Comparison of ENCODE assay signal across 22 cellular contexts in the genomic region with DNA sequence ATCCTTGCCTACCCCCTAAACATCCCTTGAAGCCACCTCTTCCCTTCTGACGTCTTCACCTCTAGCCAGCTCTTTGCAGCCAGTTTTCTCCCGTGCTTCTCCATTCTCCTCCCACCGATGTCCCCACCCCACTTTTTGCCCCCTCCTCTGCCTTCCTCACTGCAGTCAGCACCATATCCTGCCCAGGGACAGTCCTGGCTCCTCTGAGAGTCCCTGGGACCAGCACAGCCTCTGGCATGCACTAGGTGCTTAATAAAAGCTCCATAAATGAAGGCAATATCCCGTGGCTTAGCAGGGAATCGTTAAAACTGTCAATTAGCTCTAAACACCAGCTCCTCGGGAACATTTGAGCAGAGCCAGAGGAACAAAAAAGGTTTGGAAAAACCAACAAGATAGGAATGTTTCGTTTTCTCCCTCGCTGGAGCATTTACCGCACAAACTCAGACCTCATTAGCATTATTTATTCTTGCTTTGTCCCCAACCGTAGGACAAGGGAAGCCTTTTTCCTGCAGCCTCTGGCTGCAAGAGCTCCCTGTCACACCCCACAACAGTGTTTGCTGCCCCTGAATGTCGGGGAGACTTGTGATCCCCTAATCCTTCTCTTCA. TPM values are rescaled to one million over a fixed set of nuclear protein-coding genes. Genes with fewer than 3 reads are reported as not detected.
DNase-seq lines count a peak whose midpoint lies in the region; ATAC-seq and TF ChIP-seq lines count a peak whose summit lies in the region.
"Had no signal": no experiment of that assay in that cellular context is flagged by ENCODE, and none has a peak within 500 bp of the region (broad histone marks: within the 10 kb centered on the region; RNA-seq: fewer than 3 reads in every experiment).

No MANE protein-coding gene starts in this region.

- H3F3A ChIP-seq in GM23338 (replicated peaks; ENCODE audit: low read depth): no peaks in the 10 kb centered on the region

- no peaks in the 10 kb centered on the region for H3K9me3 Mint-ChIP-seq in GM23338
- H3K9me3 Mint-ChIP-seq in progenitor cell of endocrine pancreas (ENCODE audit: low read depth): no peaks in the 10 kb centered on the region
- H3K9me3 Mint-ChIP-seq: CD4-positive, alpha-beta T cell had no signal

- H3K4me3 ChIP-seq in GM23338 (no peak overlapping the region), hepatocyte (no peak overlapping the region)

- ATAC-seq in GM23338 (peak; percentile 21), HG02678 (IDR thresholded peaks at IDR 0.05; ENCODE audit: unreplicated experiment) (no peak), GM21526 (IDR thresholded peaks at IDR 0.05; ENCODE audit: low FRiP score, unreplicated experiment) (no peak)
- ATAC-seq: HCT116 had no signal

- peaks cover 38% of the 10 kb centered on the region for H3K4me1 Mint-ChIP-seq in GM23338
- peaks cover 8% of the 10 kb centered on the region for H3K4me1 Mint-ChIP-seq in progenitor cell of endocrine pancreas (ENCODE audit: low read depth)

- peaks cover 7% of the 10 kb centered on the region for H3K27me3 Mint-ChIP-seq in GM23338 (ENCODE audit: insufficient read depth, low read depth, poor library complexity)
- H3K27me3 Mint-ChIP-seq in progenitor cell of endocrine pancreas: peaks cover 37% of the 10 kb centered on the region

- H4K20me1 ChIP-seq in GM23338 (replicated peaks; ENCODE audit: insufficient read depth) (no peaks in the 10 kb centered on the region), hepatocyte (ENCODE audit: insufficient read depth, poor library complexity, severe bottlenecking) (no peaks in the 10 kb centered on the region)

- H3K27ac ChIP-seq in GM23338 (ENCODE audit: low read depth) (peak overlapping the region; percentile 80), hepatocyte (peak overlapping the region; percentile 40)
- H3K27ac ChIP-seq: 22Rv1, HL-60 had no signal

- H3K4me1 ChIP-seq in GM23338 (ENCODE audit: insufficient read depth) (peaks cover 21% of the 10 kb centered on the region), hepatocyte (ENCODE audit: insufficient read depth) (peaks cover 10% of the 10 kb centered on the region)
- H3K4me1 ChIP-seq: BE2C had no signal

- DNase-seq in GM23338 (ENCODE audit: low spot score) (peak; percentile 65), astrocyte of the hippocampus (ENCODE audit: low read depth, low spot score) (peak; percentile 67), hepatocyte (ENCODE audit: low spot score) (no peak), progenitor cell of endocrine pancreas (ENCODE audit: low spot score, unreplicated experiment) (no peak), T-helper 2 cell (no peak)
- no peak for DNase-seq in activated effector memory CD4-positive, alpha-beta T cell treated with Interleukin-2 at 50 U/mL for 16 hours
- DNase-seq: BE2C; Calu3; CD4-positive, alpha-beta T cell; DMS53; KG1; NCI-H1436; NCI-H2029; NCI-H2171; NCI-H748 treated with DMSO at 0.1 percent for 48 hours; RPMI8226 had no signal

- TF ChIP-seq CTCF in GM23338 (conservative IDR thresholded peaks at IDR 0.05; ENCODE audit: low read depth in 2 of 2) (no peak), hepatocyte (IDR thresholded peaks at IDR 0.05; ENCODE audit: poor library complexity) (no peak), progenitor cell of endocrine pancreas (IDR thresholded peaks at IDR 0.05; ENCODE audit: unreplicated experiment) (no peak)

- peak overlapping the region; percentile 53; the same call in 1 of the 2 replicates for H3K4me2 ChIP-seq in GM23338
- no peak overlapping the region for H3K4me2 ChIP-seq in hepatocyte

- no peaks in the 10 kb centered on the region for H3K27me3 ChIP-seq in GM23338 (ENCODE audit: insufficient read depth)
- no peaks in the 10 kb centered on the region for H3K27me3 ChIP-seq in hepatocyte

- H3K79me2 ChIP-seq in GM23338 (replicated peaks; ENCODE audit: insufficient read depth): no peaks in the 10 kb centered on the region
- no peaks in the 10 kb centered on the region for H3K79me2 ChIP-seq in hepatocyte

- H3K4me3 Mint-ChIP-seq in GM23338 (0 out of 3 replicates have a peak overlapping the region, but pooled peaks have one; percentile 11), progenitor cell of endocrine pancreas (ENCODE audit: low read depth) (no peak overlapping the region)
- H3K4me3 Mint-ChIP-seq: CD4-positive, alpha-beta T cell had no signal

- peak overlapping the region; percentile 76 for H2AFZ ChIP-seq in GM23338
- H2AFZ ChIP-seq in hepatocyte: peak overlapping the region; percentile 17

- no peaks in the 10 kb centered on the region for H3K9me3 ChIP-seq in hepatocyte (ENCODE audit: low read depth)
- H3K9me3 ChIP-seq: BE2C had no signal

- H3K36me3 Mint-ChIP-seq in GM23338 (ENCODE audit: low read depth) (no peaks in the 10 kb centered on the region), progenitor cell of endocrine pancreas (ENCODE audit: insufficient read depth) (no peaks in the 10 kb centered on the region)

- WGBS in hepatocyte (ENCODE audit: low lambda C conversion rate, missing lambda C conversion rate): 41% methylated on average over 11 of the region's 11 CpGs

- H3K27ac Mint-ChIP-seq in GM23338: peak overlapping the region; percentile 51
- peak overlapping the region; percentile 7 for H3K27ac Mint-ChIP-seq in progenitor cell of endocrine pancreas
- H3K27ac Mint-ChIP-seq: CD4-positive, alpha-beta T cell had no signal

- no peaks in the 10 kb centered on the region for H3K36me3 ChIP-seq in GM23338 (ENCODE audit: insufficient read depth)
- no peaks in the 10 kb centered on the region for H3K36me3 ChIP-seq in hepatocyte (replicated peaks; ENCODE audit: insufficient read depth, low read depth)
- H3K36me3 ChIP-seq: BE2C had no signal

- H3K9me2 ChIP-seq in GM23338 (ENCODE audit: insufficient read depth) (no peaks in the 10 kb centered on the region), hepatocyte (replicated peaks; ENCODE audit: insufficient read depth) (no peaks in the 10 kb centered on the region)

TF ChIP-seq in GM23338, 12 proteins besides CTCF, POLR2A, EP300 and RAD21 (continues in another document):
- no peak for TF ChIP-seq ETS1 (IDR thresholded peaks at IDR 0.05)
- no peak for TF ChIP-seq NANOG (IDR thresholded peaks at IDR 0.05; ENCODE audit: borderline replicate concordance)
- TF ChIP-seq STAT1 (IDR thresholded peaks at IDR 0.05; ENCODE audit: unreplicated experiment): no peak
- no peak for TF ChIP-seq ZNF114 (CRISPR knock-in tag; IDR thresholded peaks at IDR 0.05)

RNA-seq across cellular contexts. Expression of gene MYL10, which starts 16.1 kb away (rescaled TPM):
- total RNA-seq in GM23338 (2014; rRNA removed; shearing (Covaris generic)): not detected in 2 replicates
- 0.75 and 1.3 TPM in 2 replicates for polyA plus RNA-seq in GM23338 (2016; fragmentation: Nextera tagmentation; extraction: Ambion mirVana)
- total RNA-seq in hepatocyte: 0.23 and 0.60 TPM in 2 replicates
- polyA plus RNA-seq in hepatocyte: 1.2 and 2.1 TPM in 2 replicates
- not detected in 2 replicates for total RNA-seq in progenitor cell of endocrine pancreas
- total RNA-seq: Calu3; CD4-positive, alpha-beta T cell; NCI-H460 had no signal

Comparison
In these comparisons a context has a peak if more than half of its experiments do, and no peak if none do; other contexts are left out.
1. DNase-seq: peak in GM23338 (single experiment) and astrocyte of the hippocampus (single experiment); none in hepatocyte (single experiment), progenitor cell of endocrine pancreas (single experiment), activated effector memory CD4-positive, alpha-beta T cell treated with Interleukin-2 at 50 U/mL for 16 hours (single experiment) and T-helper 2 cell (0 of 5).